Comparison of ENCODE assay signal across 22 cellular contexts in the genomic region with DNA sequence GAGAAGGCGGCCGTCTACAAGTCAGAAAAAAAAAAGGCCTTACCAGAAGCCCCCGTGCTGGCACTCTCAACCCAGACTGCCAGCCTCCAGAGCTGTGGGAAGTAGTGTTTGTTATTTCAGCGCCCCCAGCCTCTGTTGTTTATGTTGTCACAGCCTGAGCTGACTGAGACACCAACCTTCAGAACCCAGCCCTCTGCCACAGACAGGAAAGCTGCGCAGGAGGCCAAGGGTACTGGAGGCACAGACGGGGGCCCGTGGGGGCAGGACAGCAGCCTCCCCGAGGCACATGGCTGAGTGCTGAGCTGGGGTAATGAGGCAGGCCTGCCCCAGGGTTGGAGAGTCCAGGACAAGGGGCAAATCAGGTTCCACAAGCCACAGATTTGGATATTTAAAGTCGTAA. TPM values are rescaled to one million over a fixed set of nuclear protein-coding genes. Genes with fewer than 3 reads are reported as not detected.
A peak's percentile ranks its signal among the peaks of the same experiment; 100 is the strongest.
DNase-seq lines count a peak whose midpoint lies in the region; FAIRE-seq and TF ChIP-seq lines count a peak whose summit lies in the region.
"Had no signal": no experiment of that assay in that cellular context is flagged by ENCODE, and none has a peak within 500 bp of the region (broad histone marks: within the 10 kb centered on the region; RNA-seq: fewer than 3 reads in every experiment).

No MANE protein-coding gene starts in this region.

- no peak overlapping the region for H4K5ac ChIP-seq in H1 (ENCODE audit: insufficient read length, low read depth, low read length)

- H3K23me2 ChIP-seq in H1 (ENCODE audit: low read depth, low read length), result no peaks in the 10 kb centered on the region

- no peak overlapping the region for H3K56ac ChIP-seq in H1 (replicated peaks; ENCODE audit: insufficient read length, low read depth, low read length)

- no peak overlapping the region for H2BK20ac ChIP-seq in H1 (ENCODE audit: low read length)

- H3K27me3 ChIP-seq in BLaER1 treated with 17β-estradiol and CSF1 and Interleukin-3, amounts not matched to agents 10 nM and 100 nM, result no peaks in the 10 kb centered on the region
- no peaks in the 10 kb centered on the region for H3K27me3 ChIP-seq in H1 (replicated peaks in 1 of 4; ENCODE audit: control insufficient read depth in 3 of 4, extremely low read depth in 1 of 4, insufficient read depth in 3 of 4, low read length in 3 of 4)
- H3K27me3 ChIP-seq in osteoblast (ENCODE audit: insufficient read depth, low read length), result peaks cover 7% of the 10 kb centered on the region

- no peak overlapping the region for H2BK120ac ChIP-seq in H1 (replicated peaks; ENCODE audit: low read depth, low read length)

- TF ChIP-seq POLR2A in H1 (IDR thresholded peaks at IDR 0.05; ENCODE audit: control extremely low read depth in 1 of 2, low read depth in 2 of 2, low read length in 2 of 2), result no peak

- peaks cover 0 to 12% (median 0%) of the 10 kb centered on the region in 11 experiments; a peak in 2 of 22 replicates for H4K20me1 ChIP-seq in BLaER1 treated with 17β-estradiol and CSF1 and Interleukin-3, amounts not matched to agents 10 nM and 100 nM
- H4K20me1 ChIP-seq in H1 (replicated peaks in 1 of 2; ENCODE audit: control insufficient read depth in 1 of 2, insufficient read depth in 2 of 2, low read length in 2 of 2), result peaks cover 2% of the 10 kb centered on the region in 2 experiments
- no peaks in the 10 kb centered on the region for H4K20me1 ChIP-seq in osteoblast (ENCODE audit: insufficient read depth, low read length)

- POLR2A ChIA-PET in activated CD4-positive, alpha-beta T cell treated with anti-CD3 and anti-CD28 coated beads, Interleukin-2, amount 10 ng/mL, durations not matched to agents 7 days and 5 days (lab: Charles Lee), result no interaction called here
- POLR2A ChIA-PET in H1 (lab: Charles Lee; ENCODE audit: partially characterized antibody), result interaction anchor here (1.3 to 1.6 kb wide), 2 partner anchors 10 to 271 kb away, joined by 5 to 6 read pairs; no protein-coding TSS in a partner anchor

- H3K23ac ChIP-seq in H1 (ENCODE audit: insufficient read length), result no peak overlapping the region

- H4K8ac ChIP-seq in H1 (ENCODE audit: extremely low read depth, insufficient read depth, low read length), result 0 out of 2 replicates have a peak overlapping the region, but pooled peaks have one; percentile 69

- no peak overlapping the region for H4K91ac ChIP-seq in H1 (replicated peaks; ENCODE audit: insufficient read length, low read length)

- no peaks in the 10 kb centered on the region for H3K36me3 Mint-ChIP-seq in activated CD4-positive, alpha-beta T cell treated with anti-CD3 and anti-CD28 coated beads, Interleukin-2, amount 10 ng/mL, durations not matched to agents 7 days and 5 days (ENCODE audit: low read depth)

- no peaks in the 10 kb centered on the region for H3K9me3 Mint-ChIP-seq in activated CD4-positive, alpha-beta T cell treated with anti-CD3 and anti-CD28 coated beads, Interleukin-2, amount 10 ng/mL, durations not matched to agents 7 days and 5 days

- no peaks in the 10 kb centered on the region for H3K4me1 Mint-ChIP-seq in activated CD4-positive, alpha-beta T cell treated with anti-CD3 and anti-CD28 coated beads, Interleukin-2, amount 10 ng/mL, durations not matched to agents 7 days and 5 days

- H3K4me3 ChIP-seq in BLaER1 treated with 17β-estradiol and CSF1 and Interleukin-3, amounts not matched to agents 10 nM and 100 nM, result no peak overlapping the region
- H3K4me3 ChIP-seq in H1 (ENCODE audit: extremely low read depth in 1 of 4, insufficient read depth in 2 of 4, low read depth in 3 of 4, low read length in 4 of 4) (no peak overlapping the region), osteoblast (ENCODE audit: insufficient read depth, low read length) (no peak overlapping the region), coronary artery (no peak overlapping the region)

- TF ChIP-seq EP300 in H1 (IDR thresholded peaks at IDR 0.05; ENCODE audit: borderline replicate concordance in 1 of 2, low read depth in 2 of 2, low read length in 2 of 2), result no peak

- H3K9me3 ChIP-seq in BLaER1 treated with 17β-estradiol and CSF1 and Interleukin-3, amounts not matched to agents 10 nM and 100 nM (replicated peaks in 1 of 11), result no peaks in the 10 kb centered on the region
- H3K9me3 ChIP-seq in H1 (ENCODE audit: insufficient read depth in 2 of 2, low read depth in 1 of 2, low read length in 1 of 2), result no peaks in the 10 kb centered on the region
- H3K9me3 ChIP-seq in osteoblast (ENCODE audit: low read depth, low read length), result no peaks in the 10 kb centered on the region

- no peaks in the 10 kb centered on the region; a peak in 1 of 22 replicates for H3K36me3 ChIP-seq in BLaER1 treated with 17β-estradiol and CSF1 and Interleukin-3, amounts not matched to agents 10 nM and 100 nM
- no peaks in the 10 kb centered on the region; a peak in 3 of 8 replicates for H3K36me3 ChIP-seq in H1 (ENCODE audit: control insufficient read depth in 2 of 4, insufficient read depth in 4 of 4, low read length in 3 of 4)
- no peaks in the 10 kb centered on the region for H3K36me3 ChIP-seq in osteoblast (ENCODE audit: insufficient read depth, low read length)

- no peak overlapping the region for H3K4ac ChIP-seq in H1 (replicated peaks; ENCODE audit: insufficient read length, low read depth, low read length)

- TF ChIP-seq CTCF in H1 (IDR thresholded peaks at IDR 0.05; ENCODE audit: control extremely low read depth in 1 of 3, insufficient read depth in 1 of 3, low read depth in 1 of 3, low read length in 3 of 3) (no peak), osteoblast (IDR thresholded peaks at IDR 0.05; ENCODE audit: extremely low read depth, low read depth, low read length) (no peak), coronary artery (IDR thresholded peaks at IDR 0.05) (no peak)

- no peak overlapping the region for H3K14ac ChIP-seq in H1 (ENCODE audit: insufficient read length)

- H3K79me1 ChIP-seq in H1 (ENCODE audit: low read depth, low read length), result peaks cover 8% of the 10 kb centered on the region

- H2BK12ac ChIP-seq in H1 (ENCODE audit: low read depth, low read length), result no peak overlapping the region

- H2BK15ac ChIP-seq in H1 (ENCODE audit: low read length), result no peak overlapping the region

- CTCF ChIA-PET in activated CD4-positive, alpha-beta T cell treated with anti-CD3 and anti-CD28 coated beads, Interleukin-2, amount 10 ng/mL, durations not matched to agents 7 days and 5 days (lab: Charles Lee), result interaction anchor here (0.7 kb wide), 1 partner anchor 10 kb away, joined by 3 read pairs; no protein-coding TSS in a partner anchor
- CTCF ChIA-PET in H1 (lab: Charles Lee; ENCODE audit: partially characterized antibody), result interaction anchor here (0.7 to 1.8 kb wide), 8 partner anchors 10 to 576 kb away, joined by 3 to 6 read pairs (median 4); no protein-coding TSS in a partner anchor

- H3K79me2 ChIP-seq in H1 (ENCODE audit: control insufficient read depth in 1 of 2, insufficient read depth in 2 of 2, low read length in 2 of 2), result peaks cover 0 to 8% of the 10 kb centered on the region in 2 experiments; a peak in 2 of 4 replicates
- H3K79me2 ChIP-seq in osteoblast (ENCODE audit: insufficient read depth, low read length), result no peaks in the 10 kb centered on the region

- no peak overlapping the region for H2AFZ ChIP-seq in H1 (ENCODE audit: low read length)
- no peak overlapping the region for H2AFZ ChIP-seq in osteoblast (ENCODE audit: low read length)

- H3K9ac ChIP-seq in BLaER1 treated with 17β-estradiol and CSF1 and Interleukin-3, amounts not matched to agents 10 nM and 100 nM, result no peak overlapping the region
- H3K9ac ChIP-seq in H1 (replicated peaks in 1 of 4; ENCODE audit: extremely low read depth in 1 of 4, low read depth in 3 of 4, low read length in 3 of 4), result no peak overlapping the region

- H2BK5ac ChIP-seq in H1 (ENCODE audit: low read depth, low read length), result no peak overlapping the region; the same call in 1 of the 2 replicates

- H3K4me3 Mint-ChIP-seq in activated CD4-positive, alpha-beta T cell treated with anti-CD3 and anti-CD28 coated beads, Interleukin-2, amount 10 ng/mL, durations not matched to agents 7 days and 5 days, result no peak overlapping the region

- DNase-seq in activated CD4-positive, alpha-beta T cell treated with anti-CD3 and anti-CD28 coated beads, Interleukin-2, amount 10 ng/mL, durations not matched to agents 7 days and 5 days, result no peak
- no peak for DNase-seq in activated CD4-positive, alpha-beta T cell treated with anti-CD3 and anti-CD28 coated beads, Interleukin-2, amount 50 U/mL, for 1 hour
- DNase-seq in H1 (ENCODE audit: low read depth in 1 of 2, low spot score in 2 of 2) (no peak), osteoblast (ENCODE audit: insufficient read length, low spot score, missing footprints) (peak; percentile 80), NCI-H1105 (lab: John Stamatoyannopoulos, UW) (no peak), AML-193 (lab: John Stamatoyannopoulos, UW) (no peak), coronary artery (ENCODE audit: low spot score) (no peak)
- DNase-seq: 8988T, DMS53, GDM1, Karpas-422, MV-4-11, NCI-H1694, NCI-H2081, NCI-H446 treated with DMSO at 0.1 percent for 48 hours, NCI-H526 treated with DMSO at 0.1 percent for 48 hours, PC-3, SHP77 treated with DMSO at 0.1 percent for 48 hours had no signal

- peaks cover 12 to 42% (median 34%) of the 10 kb centered on the region in 10 experiments for H3K4me1 ChIP-seq in BLaER1 treated with 17β-estradiol and CSF1 and Interleukin-3, amounts not matched to agents 10 nM and 100 nM
- peaks cover 0 to 8% (median 3%) of the 10 kb centered on the region in 4 experiments; a peak in 2 of 7 replicates for H3K4me1 ChIP-seq in H1 (replicated peaks in 1 of 4; ENCODE audit: control insufficient read depth in 3 of 4, insufficient read depth in 4 of 4, low read length in 3 of 4)
- H3K4me1 ChIP-seq in osteoblast (ENCODE audit: insufficient read depth, low read length), result no peaks in the 10 kb centered on the region

- no peak overlapping the region for H3K27ac ChIP-seq in BLaER1 treated with 17β-estradiol and CSF1 and Interleukin-3, amounts not matched to agents 10 nM and 100 nM
- H3K27ac ChIP-seq in H1 (ENCODE audit: low read depth, low read length), result no peak overlapping the region
- H3K27ac ChIP-seq in osteoblast (ENCODE audit: low read depth, low read length), result no peak overlapping the region
- H3K27ac ChIP-seq in coronary artery, result no peak overlapping the region

- no peak for FAIRE-seq in H1 (lab: Jason Lieb, UNC)
- FAIRE-seq: D721Med, GM19239 had no signal

- no peaks in the 10 kb centered on the region for H3K27me3 Mint-ChIP-seq in activated CD4-positive, alpha-beta T cell treated with anti-CD3 and anti-CD28 coated beads, Interleukin-2, amount 10 ng/mL, durations not matched to agents 7 days and 5 days

- H3K18ac ChIP-seq in H1 (ENCODE audit: extremely low read depth, low read length), result no peak overlapping the region

- TF ChIP-seq RAD21 in H1 (IDR thresholded peaks at IDR 0.05 in 1 of 2, conservative IDR thresholded peaks at IDR 0.05 in 1 of 2; ENCODE audit: low read depth in 2 of 2, low read length in 2 of 2), result no peak

- peak overlapping the region; percentile 50 for H3K27ac Mint-ChIP-seq in activated CD4-positive, alpha-beta T cell treated with anti-CD3 and anti-CD28 coated beads, Interleukin-2, amount 10 ng/mL, durations not matched to agents 7 days and 5 days

- no peak overlapping the region for H2AK5ac ChIP-seq in H1 (ENCODE audit: low read depth, low read length)

- H3K4me2 ChIP-seq in BLaER1 treated with 17β-estradiol and CSF1 and Interleukin-3, amounts not matched to agents 10 nM and 100 nM, result peak overlapping the region in 8 of 11 experiments; percentile 21 to 65 (median 46); a peak in 15 of 22 replicates
- no peak overlapping the region for H3K4me2 ChIP-seq in H1 (ENCODE audit: insufficient read depth in 1 of 2, low read depth in 2 of 2, low read length in 2 of 2)
- H3K4me2 ChIP-seq in osteoblast (ENCODE audit: insufficient read depth, low read length), result no peak overlapping the region

- 88% methylated on average over 9 of the region's 9 CpGs; no CpG with 5 or more reads in 1 of the 2 experiments for WGBS in H1 (ENCODE audit: extremely low coverage in 1 of 2, insufficient coverage in 1 of 2, insufficient read length in 1 of 2, insufficient replicate concordance in 2 of 2, low coverage in 1 of 2, low lambda C conversion rate in 2 of 2, missing lambda C conversion rate in 1 of 2), 2 experiments

RNA-seq across cellular contexts. Expression of gene HCN4, which starts 33.7 kb away (rescaled TPM):
- total RNA-seq in activated CD4-positive, alpha-beta T cell treated with anti-CD3 and anti-CD28 coated beads, Interleukin-2, amount 10 ng/mL, durations not matched to agents 7 days and 5 days, result not detected
- total RNA-seq in H1 (2021; fragmentation: NEBNext Ultra II Directional; extraction: Animal tissue kit (Norgen Biotek cat#: 25700)), result 8.5 and 9.3 TPM in 2 replicates
- 3.7 and 4.1 TPM in 2 replicates for polyA plus RNA-seq in H1 (2011; rRNA removed)
- 1.8 TPM for polyA plus RNA-seq in H1 (2011; cell fraction: cytosol; rRNA removed)
- 4.5 TPM for polyA plus RNA-seq in H1 (2011; cell fraction: nucleus; rRNA removed)
- 8.5 to 11.8 TPM (median 9.7 TPM) in 4 replicates for polyA plus RNA-seq in H1 (2012, experiment 1 of 2)
- polyA plus RNA-seq in H1 (2012, experiment 2 of 2), result 8.7 TPM
- polyA plus RNA-seq in H1 (2013, experiment 1 of 2), result 5.8 TPM
- 6.7 TPM for polyA plus RNA-seq in H1 (2013, experiment 2 of 2)
- 5.0 and 5.7 TPM in 2 replicates for polyA minus RNA-seq in H1 (2011; rRNA and poly(A)+ RNA removed)
- 4.4 TPM for polyA minus RNA-seq in H1 (2011; cell fraction: cytosol; rRNA and poly(A)+ RNA removed)
- 7.2 TPM for polyA minus RNA-seq in H1 (2011; cell fraction: nucleus; rRNA and poly(A)+ RNA removed)
- total RNA-seq in osteoblast, result not detected in 2 replicates
- total RNA-seq: PC-3, RPMI7951 had no signal

Comparison
In these comparisons a context has a peak if more than half of its experiments do, and no peak if none do; other contexts are left out.
1. H3K4me2 ChIP-seq: peak in BLaER1 treated with 17β-estradiol and CSF1 and Interleukin-3, amounts not matched to agents 10 nM and 100 nM (8 of 11); none in H1 (0 of 2) and osteoblast (single experiment).